Comparison of ENCODE assay signal across 19 cellular contexts in the genomic region with DNA sequence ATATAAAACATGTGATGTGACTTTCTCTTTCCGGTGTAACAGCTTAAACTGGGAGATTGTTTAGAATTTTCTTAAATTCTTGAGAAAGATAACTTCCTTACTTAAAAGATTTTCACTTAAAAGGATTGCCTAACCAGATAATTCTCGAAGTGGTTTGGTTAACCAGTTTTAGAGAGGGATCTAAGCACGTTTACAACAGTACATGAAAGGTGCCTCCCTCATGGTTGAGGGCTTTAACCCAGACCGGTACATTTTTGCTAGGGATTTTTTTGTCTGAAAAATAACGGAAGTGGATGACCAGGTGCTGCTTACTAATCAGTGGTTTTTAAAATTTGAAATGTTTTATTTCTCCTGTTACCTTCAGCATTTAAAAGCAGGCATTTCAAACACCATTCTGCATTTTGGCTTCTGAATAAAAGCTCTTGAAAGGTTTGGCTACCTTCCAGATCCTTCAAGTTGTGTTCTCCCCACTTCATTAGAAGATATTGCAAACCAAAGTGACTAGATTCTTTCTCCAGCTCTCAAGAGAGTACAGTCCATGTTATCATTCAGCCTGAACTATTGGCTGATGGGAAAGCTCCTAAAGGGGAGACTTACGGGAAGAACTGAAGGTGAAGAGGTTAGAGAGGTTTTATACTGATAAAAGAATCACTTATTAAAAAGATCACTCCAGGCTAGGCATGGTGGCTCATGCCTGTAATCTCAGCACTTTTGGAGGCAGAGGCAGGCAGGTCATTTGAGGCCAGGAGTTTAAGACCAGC. TPM values are rescaled to one million over a fixed set of nuclear protein-coding genes. Genes with fewer than 3 reads are reported as not detected.
"Had no signal": no experiment of that assay in that cellular context is flagged by ENCODE, and none has a peak within 500 bp of the region (broad histone marks: within the 10 kb centered on the region; RNA-seq: fewer than 3 reads in every experiment).

No MANE protein-coding gene starts in this region.

- H3K27ac Mint-ChIP-seq: activated CD8-positive, alpha-beta T cell treated with anti-CD3 and anti-CD28 coated beads, Interleukin-2, amount 10 ng/mL, durations not matched to agents 7 days and 5 days; activated naive CD4-positive, alpha-beta T cell treated with anti-CD3 and anti-CD28 coated beads, Interleukin-2, amount 10 ng/mL, durations not matched to agents 7 days and 5 days; nephron had no signal

- H3K27me3 Mint-ChIP-seq: activated naive CD4-positive, alpha-beta T cell treated with anti-CD3 and anti-CD28 coated beads, Interleukin-2, amount 10 ng/mL, durations not matched to agents 7 days and 5 days; brain had no signal

- ATAC-seq: activated CD8-positive, alpha-beta T cell treated with anti-CD3 and anti-CD28 coated beads, Interleukin-2, amount 10 ng/mL, durations not matched to agents 7 days and 5 days; psoas muscle; right lobe of liver had no signal

- H3K4me1 Mint-ChIP-seq: brain had no signal

- DNase-seq: activated CD4-positive, alpha-beta T cell treated with anti-CD3 and anti-CD28 coated beads for 4 hours; activated CD8-positive, alpha-beta memory T cell treated with anti-CD3 and anti-CD28 coated beads, Interleukin-2, amount 50 U/mL, for 48 hours; activated CD8-positive, alpha-beta T cell treated with anti-CD3 and anti-CD28 coated beads, Interleukin-2, amount 10 ng/mL, durations not matched to agents 7 days and 5 days; activated naive CD4-positive, alpha-beta T cell treated with anti-CD3 and anti-CD28 coated beads, Interleukin-2, amount 10 ng/mL, durations not matched to agents 7 days and 5 days; amniotic stem cell; effector memory CD4-positive, alpha-beta T cell; hypothalamus; lower lobe of right lung; psoas muscle; right lobe of liver; stimulated activated CD4-positive, alpha-beta T cell treated with anti-CD3 and anti-CD28 coated beads, Interleukin-2, amount 100 ng/mL, for 24 hours; stimulated activated naive CD4-positive, alpha-beta T cell treated with Interleukin-2 at 50 U/mL for 16 hours; T1000; testis had no signal

- H3K9me3 Mint-ChIP-seq: activated naive CD4-positive, alpha-beta T cell treated with anti-CD3 and anti-CD28 coated beads, Interleukin-2, amount 10 ng/mL, durations not matched to agents 7 days and 5 days; brain; nephron had no signal

- H3K4me3 Mint-ChIP-seq: activated CD8-positive, alpha-beta T cell treated with anti-CD3 and anti-CD28 coated beads, Interleukin-2, amount 10 ng/mL, durations not matched to agents 7 days and 5 days; activated naive CD4-positive, alpha-beta T cell treated with anti-CD3 and anti-CD28 coated beads, Interleukin-2, amount 10 ng/mL, durations not matched to agents 7 days and 5 days; brain; nephron had no signal

RNA-seq across cellular contexts. Expression of gene FNDC5, which starts 40.4 kb away (rescaled TPM):
- total RNA-seq: activated CD8-positive, alpha-beta T cell treated with anti-CD3 and anti-CD28 coated beads, Interleukin-2, amount 10 ng/mL, durations not matched to agents 7 days and 5 days; epithelial cell of proximal tubule had no signal

RNA-seq across cellular contexts. Expression of gene HPCA, which starts 56.0 kb away (rescaled TPM):
- total RNA-seq: activated CD8-positive, alpha-beta T cell treated with anti-CD3 and anti-CD28 coated beads, Interleukin-2, amount 10 ng/mL, durations not matched to agents 7 days and 5 days; epithelial cell of proximal tubule; lower lobe of right lung; mononuclear cell; osteoblast; psoas muscle; right lobe of liver had no signal
